15 cellular contexts compared by ENCODE assay signal in the genomic region with DNA sequence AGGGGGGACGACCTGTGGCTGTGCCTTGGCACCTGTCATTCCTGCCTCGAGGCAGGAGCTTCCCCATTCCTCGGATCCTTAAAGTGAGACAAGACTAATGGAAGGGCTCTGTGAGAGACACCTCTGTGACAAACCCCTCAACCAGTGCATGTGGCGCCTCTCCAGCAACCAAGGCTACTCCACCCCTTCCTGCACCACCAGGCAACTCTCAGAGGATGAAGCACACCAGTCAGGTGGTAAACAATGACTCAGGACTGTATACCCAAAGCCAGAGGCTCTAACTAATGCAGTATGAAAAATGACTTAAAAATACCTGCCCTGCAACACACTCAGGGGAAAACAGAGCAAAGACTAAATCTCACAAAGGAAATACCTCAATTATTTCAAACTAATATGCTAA.
A peak's percentile ranks its signal among the peaks of the same experiment; 100 is the strongest.
DNase-seq lines count a peak whose midpoint lies in the region; ATAC-seq and TF ChIP-seq lines count a peak whose summit lies in the region.
"Had no signal": no experiment of that assay in that cellular context is flagged by ENCODE, and none has a peak within 500 bp of the region (broad histone marks: within the 10 kb centered on the region; RNA-seq: fewer than 3 reads in every experiment).

No MANE protein-coding gene starts in this region.

- H3K4me3 Mint-ChIP-seq in activated T-cell treated with anti-CD3 and anti-CD28 coated beads, Interleukin-2, amount 50 U/mL, for 72 hours, result peak overlapping the region; percentile 1 to 4
- H3K4me3 Mint-ChIP-seq in progenitor cell of endocrine pancreas (ENCODE audit: low read depth), result no peak overlapping the region

- no peaks in the 10 kb centered on the region for H3K36me3 ChIP-seq in body of pancreas (replicated peaks in 1 of 2; ENCODE audit: insufficient read depth in 1 of 2, low read depth in 2 of 2)
- H3K36me3 ChIP-seq: colonic mucosa, neutrophil had no signal

- H3K9me3 ChIP-seq in body of pancreas, result no peaks in the 10 kb centered on the region
- H3K9me3 ChIP-seq: colonic mucosa, neutrophil had no signal

- TF ChIP-seq POLR2A in body of pancreas (IDR thresholded peaks at IDR 0.05), result no peak

- 58 to 72% methylated on average over 3 to 4 of the region's 4 CpGs for WGBS in body of pancreas, 2 donors

- DNase-seq in A172 (ENCODE audit: low spot score) (peak; percentile 75), NCI-H226 (peak; percentile 78), kidney tubule cell (ENCODE audit: low spot score) (peak; percentile 71), dermis blood vessel endothelial cell (no peak), progenitor cell of endocrine pancreas (ENCODE audit: low spot score, unreplicated experiment) (no peak), body of pancreas (no peak), SKM-1 (lab: John Stamatoyannopoulos, UW; ENCODE audit: unreplicated experiment) (no peak)
- DNase-seq in activated T-cell treated with anti-CD3 and anti-CD28 coated beads, Interleukin-2, amount 50 U/mL, for 72 hours, result peak; percentile 34
- DNase-seq: colonic mucosa, GDM1, HCEC 1CT, left colon, Right ventricle myocardium superior had no signal

- no peaks in the 10 kb centered on the region for H3K27me3 Mint-ChIP-seq in activated T-cell treated with anti-CD3 and anti-CD28 coated beads, Interleukin-2, amount 50 U/mL, for 72 hours (ENCODE audit: low read depth)
- peaks cover 16% of the 10 kb centered on the region for H3K27me3 Mint-ChIP-seq in progenitor cell of endocrine pancreas

- TF ChIP-seq CTCF in progenitor cell of endocrine pancreas (IDR thresholded peaks at IDR 0.05; ENCODE audit: unreplicated experiment), result no peak
- no peak for TF ChIP-seq CTCF in body of pancreas (IDR thresholded peaks at IDR 0.05)

- H3K27me3 ChIP-seq in body of pancreas, result no peaks in the 10 kb centered on the region
- H3K27me3 ChIP-seq: colonic mucosa, neutrophil had no signal

- no peak overlapping the region for H3K4me3 ChIP-seq in body of pancreas
- H3K4me3 ChIP-seq: colonic mucosa had no signal

- peaks cover 0 to 2% of the 10 kb centered on the region in 2 donors for H3K9me3 Mint-ChIP-seq in activated T-cell treated with anti-CD3 and anti-CD28 coated beads, Interleukin-2, amount 50 U/mL, for 72 hours
- H3K9me3 Mint-ChIP-seq in progenitor cell of endocrine pancreas (ENCODE audit: low read depth), result no peaks in the 10 kb centered on the region

- H3K36me3 Mint-ChIP-seq in activated T-cell treated with anti-CD3 and anti-CD28 coated beads, Interleukin-2, amount 50 U/mL, for 72 hours (ENCODE audit: insufficient read depth in 2 of 2), result peaks cover 0 to 2% of the 10 kb centered on the region in 2 donors
- H3K36me3 Mint-ChIP-seq in progenitor cell of endocrine pancreas (ENCODE audit: insufficient read depth), result no peaks in the 10 kb centered on the region

- no peaks in the 10 kb centered on the region for H3K4me1 ChIP-seq in body of pancreas
- H3K4me1 ChIP-seq: colonic mucosa had no signal

- peak; percentile 86 to 94 for ATAC-seq in activated T-cell treated with anti-CD3 and anti-CD28 coated beads, Interleukin-2, amount 50 U/mL, for 72 hours (replicated peaks in 1 of 2)
- ATAC-seq in body of pancreas, result no peak
- ATAC-seq: left colon had no signal

- intact Hi-C loops in body of pancreas (cut with DNase I), result no loop called here

- H3K27ac ChIP-seq in body of pancreas, result no peak overlapping the region
- H3K27ac ChIP-seq: colonic mucosa, KMS-11, neutrophil had no signal

- H3K4me1 Mint-ChIP-seq in activated T-cell treated with anti-CD3 and anti-CD28 coated beads, Interleukin-2, amount 50 U/mL, for 72 hours (ENCODE audit: low read depth), result peaks cover 69% of the 10 kb centered on the region
- peaks cover 3% of the 10 kb centered on the region for H3K4me1 Mint-ChIP-seq in progenitor cell of endocrine pancreas (ENCODE audit: low read depth)

- H3K27ac Mint-ChIP-seq in activated T-cell treated with anti-CD3 and anti-CD28 coated beads, Interleukin-2, amount 50 U/mL, for 72 hours, result no peak overlapping the region
- H3K27ac Mint-ChIP-seq in progenitor cell of endocrine pancreas, result no peak overlapping the region

Comparison
In these comparisons a context has a peak if more than half of its experiments do, and no peak if none do; other contexts are left out.
1. DNase-seq: peak in A172 (single experiment), NCI-H226 (single experiment), activated T-cell treated with anti-CD3 and anti-CD28 coated beads, Interleukin-2, amount 50 U/mL, for 72 hours (2 of 2) and kidney tubule cell (single experiment); none in dermis blood vessel endothelial cell (single experiment), progenitor cell of endocrine pancreas (single experiment), body of pancreas (0 of 4) and SKM-1 (single experiment).